In genomic region chr16:1494129-1494640, GRCh38 we compare ENCODE assay signal across 1 cellular context.
A peak's percentile ranks its signal among the peaks of the same experiment; 100 is the strongest.
TF ChIP-seq lines count a peak whose summit lies in the region.

No MANE protein-coding gene starts in this region.

TF ChIP-seq in endothelial cell of umbilical vein, 7 proteins besides CTCF, POLR2A, EP300 and RAD21:
- TF ChIP-seq POLR2AphosphoS5 (IDR thresholded peaks at IDR 0.05; ENCODE audit: insufficient read depth, low read depth, low read length) (peak; percentile 31), JUN (IDR thresholded peaks at IDR 0.05; ENCODE audit: borderline replicate concordance, insufficient read depth, insufficient read length, low read depth) (no peak), EZH2 (IDR thresholded peaks at IDR 0.05; ENCODE audit: borderline replicate concordance, low read depth, low read length, severe bottlenecking) (no peak)
